Comparison of ENCODE assay signal across 19 cellular contexts in the genomic region with DNA sequence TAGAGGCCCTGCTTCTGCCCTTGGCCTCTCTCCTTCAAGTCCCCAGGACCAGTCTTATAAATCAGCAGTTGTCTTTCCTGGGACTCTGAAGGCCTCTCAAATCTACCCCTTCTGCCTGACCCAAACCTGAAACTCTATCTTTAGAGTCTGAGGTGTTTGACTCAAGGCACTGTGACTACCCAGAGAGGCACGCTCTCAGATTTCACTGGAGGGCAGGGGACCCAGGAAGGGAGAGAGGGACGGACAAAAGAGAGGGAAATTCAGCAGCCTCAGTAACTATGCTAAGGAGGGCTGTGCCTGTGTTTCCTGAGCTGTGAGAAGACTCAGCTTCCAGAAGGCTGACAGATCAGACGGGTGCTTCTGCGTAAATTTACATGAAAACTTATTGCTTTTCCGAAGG.
DNase-seq lines count a peak whose midpoint lies in the region; ATAC-seq, FAIRE-seq and TF ChIP-seq lines count a peak whose summit lies in the region.
"Had no signal": no experiment of that assay in that cellular context is flagged by ENCODE, and none has a peak within 500 bp of the region (broad histone marks: within the 10 kb centered on the region; RNA-seq: fewer than 3 reads in every experiment).

No MANE protein-coding gene starts in this region.

- H4K8ac ChIP-seq in mesendoderm (ENCODE audit: low read depth, low read length), result no peak overlapping the region

- no peaks in the 10 kb centered on the region for H3K36me3 Mint-ChIP-seq in brain
- H3K36me3 Mint-ChIP-seq: activated naive CD8-positive, alpha-beta T cell; CD8-positive, alpha-beta T cell; mesothelial cell of epicardium had no signal

- no peaks in the 10 kb centered on the region for H3K79me2 ChIP-seq in ACC112 (ENCODE audit: control insufficient read depth, insufficient read depth, low read length, unreplicated experiment)
- H3K79me2 ChIP-seq in mesendoderm (ENCODE audit: control insufficient read depth, insufficient read depth, low read length), result no peaks in the 10 kb centered on the region

- H3K4me3 ChIP-seq in ACC112 (ENCODE audit: low read depth, low read length), result peak overlapping the region; percentile 0; the same call in 1 of the 2 replicates
- no peak overlapping the region for H3K4me3 ChIP-seq in mesendoderm (ENCODE audit: low read length)
- H3K4me3 ChIP-seq: heart left ventricle, right atrium auricular region, uterus had no signal

- no peak overlapping the region for H4K5ac ChIP-seq in mesendoderm (ENCODE audit: low read length)

- H3K4me1 ChIP-seq in ACC112 (ENCODE audit: control insufficient read depth, insufficient read depth, low read length, unreplicated experiment) (peaks cover 30% of the 10 kb centered on the region), mesendoderm (ENCODE audit: control insufficient read depth, low read depth, low read length) (peaks cover 8% of the 10 kb centered on the region)
- H3K4me1 ChIP-seq: heart left ventricle, right atrium auricular region, uterus had no signal

- peak overlapping the region; percentile 27 for H2AFZ ChIP-seq in ACC112 (ENCODE audit: low read length, unreplicated experiment)

- no peaks in the 10 kb centered on the region for H3K9me3 Mint-ChIP-seq in brain
- H3K9me3 Mint-ChIP-seq: CD8-positive, alpha-beta T cell; mesothelial cell of epicardium had no signal

- no peak overlapping the region for H3K18ac ChIP-seq in mesendoderm (ENCODE audit: low read length)

- H3K36me3 ChIP-seq in ACC112 (ENCODE audit: insufficient read depth, low read length), result no peaks in the 10 kb centered on the region
- H3K36me3 ChIP-seq in mesendoderm (ENCODE audit: control insufficient read depth, insufficient read depth, low read length), result no peaks in the 10 kb centered on the region
- H3K36me3 ChIP-seq: heart left ventricle, right atrium auricular region, uterus had no signal

- TF ChIP-seq CTCF in brain (conservative IDR thresholded peaks at IDR 0.05), result no peak

- no peaks in the 10 kb centered on the region for H3K79me1 ChIP-seq in mesendoderm (ENCODE audit: low read length)

- no CpG with 5 or more reads among the region's 5 CpGs for WGBS in mesendoderm (ENCODE audit: extremely low coverage, insufficient coverage, low lambda C conversion rate)

- H3K27ac ChIP-seq in ACC112 (ENCODE audit: low read depth, low read length) (peak overlapping the region; percentile 73), mesendoderm (ENCODE audit: low read depth, low read length) (no peak overlapping the region)
- H3K27ac ChIP-seq: heart left ventricle, right atrium auricular region, uterus had no signal

- H2BK120ac ChIP-seq in mesendoderm (ENCODE audit: low read depth, low read length), result no peak overlapping the region

- peak overlapping the region in 4 of 5 experiments; percentile 12 to 88 (median 38) for H3K27ac Mint-ChIP-seq in brain
- H3K27ac Mint-ChIP-seq: activated naive CD8-positive, alpha-beta T cell; CD8-positive, alpha-beta T cell; mesothelial cell of epicardium had no signal

- peak overlapping the region in 1 of 5 experiments; percentile 53 for H3K4me3 Mint-ChIP-seq in brain
- H3K4me3 Mint-ChIP-seq: activated naive CD8-positive, alpha-beta T cell; CD8-positive, alpha-beta T cell; IgD-negative memory B cell; mesothelial cell of epicardium had no signal

- H3K4me1 Mint-ChIP-seq in brain, result peaks cover 35% of the 10 kb centered on the region

- H3K56ac ChIP-seq in mesendoderm (ENCODE audit: low read length), result peak overlapping the region; percentile 29

- H3K9ac ChIP-seq in mesendoderm (ENCODE audit: low read length), result no peak overlapping the region

- H3K4ac ChIP-seq in mesendoderm (ENCODE audit: low read depth, low read length), result no peak overlapping the region

- H3K27me3 ChIP-seq in ACC112 (ENCODE audit: insufficient read depth, low read length) (peaks cover 8% of the 10 kb centered on the region; the same call in 1 of the 2 replicates), mesendoderm (ENCODE audit: insufficient read depth, low read length, poor library complexity) (no peaks in the 10 kb centered on the region)
- H3K27me3 ChIP-seq: heart left ventricle, right atrium auricular region, uterus had no signal

- no peak for FAIRE-seq in HTR-8/SVneo (lab: Jason Lieb, UNC)
- FAIRE-seq: GM19239 had no signal

- no peak for ATAC-seq in HG02938 (IDR thresholded peaks at IDR 0.05; ENCODE audit: unreplicated experiment)
- no peak for ATAC-seq in GM18909 (IDR thresholded peaks at IDR 0.05; ENCODE audit: poor library complexity, unreplicated experiment)
- ATAC-seq: CD8-positive, alpha-beta T cell; heart left ventricle had no signal

- H2BK5ac ChIP-seq in mesendoderm (ENCODE audit: low read length), result no peak overlapping the region

- no peak overlapping the region for H3K4me2 ChIP-seq in mesendoderm (ENCODE audit: low read length)

- H2BK15ac ChIP-seq in mesendoderm (replicated peaks; ENCODE audit: low read depth), result no peak overlapping the region

- H2AK5ac ChIP-seq in mesendoderm (ENCODE audit: low read length), result no peak overlapping the region

- no peak overlapping the region for H3K23ac ChIP-seq in mesendoderm (ENCODE audit: low read length)

- DNase-seq in HT-29 (ENCODE audit: low spot score) (peak; percentile 4), mesendoderm (peak; percentile 72), GF-D8 (lab: John Stamatoyannopoulos, UW) (no peak), HTR-8/SVneo (ENCODE audit: insufficient read length, low spot score) (no peak)
- DNase-seq: activated CD4-positive, alpha-beta T cell treated with anti-CD3 and anti-CD28 coated beads, Interleukin-2, amount 50 U/mL, for 48 hours; CD8-positive, alpha-beta T cell; effector CD4-positive, alpha-beta T cell; heart left ventricle; NCI-H1092; uterus had no signal

- H3K27me3 Mint-ChIP-seq in brain, result peaks cover 9% of the 10 kb centered on the region
- H3K27me3 Mint-ChIP-seq: activated naive CD8-positive, alpha-beta T cell had no signal

Comparison
In these comparisons a context has a peak if more than half of its experiments do, and no peak if none do; other contexts are left out.
1. DNase-seq: peak in HT-29 (single experiment) and mesendoderm (single experiment); none in GF-D8 (single experiment) and HTR-8/SVneo (single experiment).